ENCODE assay signal across 8 cellular contexts in genomic region chr2:95403204-95403721, GRCh38. TPM values are rescaled to one million over a fixed set of nuclear protein-coding genes. Genes with fewer than 3 reads are reported as not detected.
DNase-seq lines count a peak whose midpoint lies in the region; ATAC-seq, FAIRE-seq and TF ChIP-seq lines count a peak whose summit lies in the region.
"Not testable (repeated sequence)": the region's sequence is repeated elsewhere in the genome, so short reads cannot be mapped to it uniquely, and the experiment has no call there.

No MANE protein-coding gene starts in this region.

- peak overlapping the region; percentile 96 for H2AFZ ChIP-seq in keratinocyte (ENCODE audit: control insufficient read depth, low read length)

- dilution Hi-C loops in keratinocyte (cut with MboI; ENCODE audit: extremely low pct_ligation_motif_present, low sequenced_read_pairs), result not testable (repeated sequence)

- not testable (repeated sequence) for FAIRE-seq in keratinocyte (lab: Jason Lieb, UNC)

- peak overlapping the region; percentile 94 for H3K4me2 ChIP-seq in keratinocyte (ENCODE audit: control insufficient read depth, extremely low read depth, insufficient read depth, low read depth, low read length)

- H3K9ac ChIP-seq in keratinocyte (ENCODE audit: control insufficient read depth, extremely low read depth, insufficient read depth, low read length), result peak overlapping the region; percentile 94

- H3K27me3 ChIP-seq in keratinocyte (ENCODE audit: control insufficient read depth, extremely low read depth, insufficient read depth, low read length), result not testable (repeated sequence)

- not testable (repeated sequence) for H3K9me3 ChIP-seq in keratinocyte (ENCODE audit: control insufficient read depth, low read depth, low read length)

- not testable (repeated sequence) for H3K9me1 ChIP-seq in keratinocyte (ENCODE audit: control insufficient read depth, extremely low read depth, insufficient read depth, low read length)

- not testable (repeated sequence) for H4K20me1 ChIP-seq in keratinocyte (ENCODE audit: control insufficient read depth, extremely low read depth, insufficient read depth, low read length)

- H3K79me2 ChIP-seq in keratinocyte (ENCODE audit: control insufficient read depth, insufficient read depth, low read length), result peaks cover 17% of the 10 kb centered on the region

- ATAC-seq in GM18870 (IDR thresholded peaks at IDR 0.05; ENCODE audit: unreplicated experiment) (peak; percentile 13), HG03175 (IDR thresholded peaks at IDR 0.05; ENCODE audit: unreplicated experiment) (peak; percentile 10)

- H3K36me3 ChIP-seq in keratinocyte (ENCODE audit: control insufficient read depth in 2 of 2, extremely low read depth in 1 of 2, insufficient read depth in 2 of 2, low read length in 2 of 2), result not testable (repeated sequence)

- peak; percentile 46 for DNase-seq in AG10803 (ENCODE audit: low read depth)
- peak; percentile 26 for DNase-seq in NCI-H69 (lab: John Stamatoyannopoulos, UW)
- DNase-seq in activated CD4-positive, alpha-beta T cell treated with anti-CD3 and anti-CD28 coated beads, Interleukin-2, amount 50 U/mL, for 1 hour, result peak; percentile 17
- peak; percentile 32 for DNase-seq in dedifferentiated amniotic fluid mesenchymal stem cell (ENCODE audit: extremely low spot score)
- not testable (repeated sequence) for DNase-seq in keratinocyte (ENCODE audit: low read depth, low spot score)
- peak; percentile 18 for DNase-seq in renal cortical epithelial cell (ENCODE audit: low read depth)

- TF ChIP-seq CTCF in AG10803 (conservative IDR thresholded peaks at IDR 0.05; ENCODE audit: low read length), result peak; percentile 49
- peak in 1 of 3 experiments; percentile 23 for TF ChIP-seq CTCF in keratinocyte (optimal IDR thresholded peaks at IDR 0.05 in 1 of 3, IDR thresholded peaks at IDR 0.05 in 1 of 3, conservative IDR thresholded peaks at IDR 0.05 in 1 of 3; ENCODE audit: extremely low read depth in 1 of 3, insufficient read depth in 2 of 3, low read length in 3 of 3)

- peaks cover 15% of the 10 kb centered on the region for H3K4me1 ChIP-seq in keratinocyte (ENCODE audit: control insufficient read depth, extremely low read depth, insufficient read depth, low read length)

- H3K27ac ChIP-seq in keratinocyte (ENCODE audit: control insufficient read depth, insufficient read depth, low read length), result peak overlapping the region; percentile 83

- H3K4me3 ChIP-seq in AG10803 (ENCODE audit: low read length), result peak overlapping the region; percentile 94
- peak overlapping the region; percentile 90 to 99 (median 92) for H3K4me3 ChIP-seq in keratinocyte (ENCODE audit: control insufficient read depth in 2 of 3, extremely low read depth in 1 of 3, insufficient read depth in 2 of 3, low read depth in 1 of 3, low read length in 3 of 3)

RNA-seq across cellular contexts. Expression of gene FAHD2A, which starts 0.8 kb away (rescaled TPM):
- 25.0 to 28.2 TPM (median 27.2 TPM) in 3 replicates for polyA plus RNA-seq in keratinocyte
- polyA plus RNA-seq in keratinocyte (2011; ENCODE audit: low read depth), result 7.0 TPM
- polyA plus RNA-seq in keratinocyte (2011; cell fraction: cytosol; rRNA removed), result 17.0 and 24.2 TPM in 2 replicates
- 33.6 and 43.0 TPM in 2 replicates for polyA plus RNA-seq in keratinocyte (2011; cell fraction: nucleus; rRNA removed)
- 14.5 and 21.1 TPM in 2 replicates for polyA plus RNA-seq in keratinocyte (2012; ENCODE audit: low replicate concordance)
- 17.5 to 26.9 TPM (median 21.2 TPM) in 3 replicates for polyA minus RNA-seq in keratinocyte
- polyA minus RNA-seq in keratinocyte (2011; cell fraction: cytosol; rRNA and poly(A)+ RNA removed), result 27.2 TPM
- 9.4 and 14.2 TPM in 2 replicates for polyA minus RNA-seq in keratinocyte (2011; cell fraction: nucleus; rRNA and poly(A)+ RNA removed)
- 16.4 and 49.3 TPM in 2 replicates for total RNA-seq in renal cortical epithelial cell
